ENCODE assay signal across 20 cellular contexts in the genomic region with DNA sequence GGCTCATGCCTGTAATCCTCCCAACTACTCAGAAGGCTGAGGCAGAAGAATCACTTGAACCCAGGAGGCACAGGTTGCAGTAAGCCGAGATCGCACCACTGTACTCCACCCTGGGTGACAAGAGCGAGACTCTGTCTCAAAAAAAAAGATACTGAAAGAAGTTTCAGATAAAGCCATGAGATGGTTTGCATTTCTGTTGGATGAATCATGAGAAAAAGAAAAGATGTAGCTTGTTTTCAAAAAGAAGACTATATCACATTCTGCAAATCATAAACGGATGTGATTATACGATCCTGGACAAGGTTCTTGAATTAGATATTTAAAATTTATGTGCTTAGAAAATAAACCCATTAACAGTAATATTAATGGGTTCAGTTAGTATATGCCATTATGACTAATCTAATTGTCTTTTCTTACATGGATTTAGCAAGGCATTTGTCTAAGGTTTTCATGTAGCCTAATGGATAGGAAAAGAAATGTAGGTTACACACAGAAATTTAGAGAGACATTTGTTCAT.
DNase-seq lines count a peak whose midpoint lies in the region; ATAC-seq and TF ChIP-seq lines count a peak whose summit lies in the region.
"Had no signal": no experiment of that assay in that cellular context is flagged by ENCODE, and none has a peak within 500 bp of the region (broad histone marks: within the 10 kb centered on the region; RNA-seq: fewer than 3 reads in every experiment).

No MANE protein-coding gene starts in this region.

- DNase-seq in A172 (ENCODE audit: low spot score) (peak; percentile 19), HS-5 (ENCODE audit: low read depth) (peak; percentile 16), amniotic stem cell (lab: John Stamatoyannopoulos, UW) (peak; percentile 7), fibroblast of peridontal ligament (ENCODE audit: extremely low read depth) (peak; percentile 23), midbrain (lab: John Stamatoyannopoulos, UW) (no peak), lower lobe of right lung (no peak)
- no peak for DNase-seq in effector CD4-positive, alpha-beta T cell
- DNase-seq: C1 segment of cervical spinal cord, DMS 273 treated with DMSO at 0.1 percent for 48 hours, H7, NCI-H1417 treated with DMSO at 0.1 percent for 48 hours, NCI-H2029 treated with DMSO at 0.1 percent for 48 hours, NCI-H510A, NCI-H774, RPMI8226, SIG-M5 had no signal

- no peaks in the 10 kb centered on the region for H3K27me3 ChIP-seq in lower lobe of right lung (ENCODE audit: low read depth)

- ATAC-seq in lower lobe of right lung = no peak
- ATAC-seq in HG03159 (IDR thresholded peaks at IDR 0.05; ENCODE audit: unreplicated experiment) = no peak
- ATAC-seq: K562 had no signal

- no peaks in the 10 kb centered on the region for H3K36me3 ChIP-seq in lower lobe of right lung

- no peaks in the 10 kb centered on the region for H3K9me3 ChIP-seq in lower lobe of right lung

- H3K4me3 ChIP-seq in lower lobe of right lung = no peak overlapping the region
- H3K4me3 ChIP-seq: K562 had no signal

- no peaks in the 10 kb centered on the region for H3K4me1 ChIP-seq in lower lobe of right lung

- H3K27ac ChIP-seq in lower lobe of right lung = no peak overlapping the region
- H3K27ac ChIP-seq: 22Rv1, HL-60 had no signal

- intact Hi-C loops in lower lobe of right lung (cut with DNase I) = no loop called here

- no peak for TF ChIP-seq CTCF in lower lobe of right lung (IDR thresholded peaks at IDR 0.05)

Comparison
In these comparisons a context has a peak if more than half of its experiments do, and no peak if none do; other contexts are left out.
1. DNase-seq: peak in A172 (single experiment), HS-5 (single experiment), amniotic stem cell (single experiment) and fibroblast of peridontal ligament (single experiment); none in midbrain (single experiment), lower lobe of right lung (single experiment) and effector CD4-positive, alpha-beta T cell (single experiment).